ENCODE assay signal across 14 cellular contexts in genomic region chr4:88606832-88607231, GRCh38. TPM values are rescaled to one million over a fixed set of nuclear protein-coding genes. Genes with fewer than 3 reads are reported as not detected.
DNase-seq lines count a peak whose midpoint lies in the region; ATAC-seq and TF ChIP-seq lines count a peak whose summit lies in the region.
"Had no signal": no experiment of that assay in that cellular context is flagged by ENCODE, and none has a peak within 500 bp of the region (broad histone marks: within the 10 kb centered on the region; RNA-seq: fewer than 3 reads in every experiment).

No MANE protein-coding gene starts in this region.

- CTCF ChIA-PET in RWPE1 (lab: Yijun Ruan, JAX): no interaction called here

- POLR2A ChIA-PET in RWPE1 (lab: Yijun Ruan, JAX; ENCODE audit: low non-redundant PET): no interaction called here

- ATAC-seq in foreskin keratinocyte: peak; percentile 82
- ATAC-seq: A549 had no signal

- H3K4me1 ChIP-seq in foreskin keratinocyte: peaks cover 59% of the 10 kb centered on the region
- H3K4me1 ChIP-seq in HAP-1: no peaks in the 10 kb centered on the region

- H3K27ac ChIP-seq in RWPE1 (no peak overlapping the region), foreskin keratinocyte (peak overlapping the region; percentile 80)
- H3K27ac ChIP-seq: A549, HL-60 had no signal

- no peaks in the 10 kb centered on the region for H3K36me3 ChIP-seq in HAP-1 (replicated peaks)

- in situ Hi-C loops in HAP-1 (cut with MboI; ENCODE audit: low sequenced_read_pairs): no loop called here

- H3K27me3 ChIP-seq in foreskin keratinocyte (no peaks in the 10 kb centered on the region), HAP-1 (ENCODE audit: low read depth) (no peaks in the 10 kb centered on the region)

- peak; percentile 66 for DNase-seq in HPDE6-E6E7 (ENCODE audit: extremely low spot score)
- peak; percentile 51 for DNase-seq in RWPE1 (ENCODE audit: low spot score)
- peak; percentile 97 for DNase-seq in epithelial cell of esophagus (ENCODE audit: low read depth)
- DNase-seq in foreskin keratinocyte: peak; percentile 92 to 96
- DNase-seq in T-helper 1 cell: no peak
- no peak for DNase-seq in putamen (ENCODE audit: low spot score)
- no peak for DNase-seq in HAP-1 (ENCODE audit: low spot score in 2 of 2)
- DNase-seq in T-helper 2 cell: no peak
- DNase-seq: DMS53, GF-D8, HCEC 1CT, HFFc6 had no signal

- no peak for TF ChIP-seq CTCF in RWPE1 (conservative IDR thresholded peaks at IDR 0.05; ENCODE audit: low read depth)
- TF ChIP-seq CTCF in epithelial cell of esophagus (IDR thresholded peaks at IDR 0.05; ENCODE audit: insufficient read depth, low read depth, low read length, missing control alignments): no peak
- TF ChIP-seq CTCF in foreskin keratinocyte (conservative IDR thresholded peaks at IDR 0.05): no peak

- H3K4me3 ChIP-seq in epithelial cell of esophagus (ENCODE audit: low read length): no peak overlapping the region
- H3K4me3 ChIP-seq in HAP-1: no peak overlapping the region
- H3K4me3 ChIP-seq: A549 had no signal

- H3K9me3 ChIP-seq in HAP-1: no peaks in the 10 kb centered on the region
- H3K9me3 ChIP-seq: A549 had no signal

RNA-seq across cellular contexts. Expression of gene HERC3, which starts 14.6 kb away (rescaled TPM):
- total RNA-seq in foreskin keratinocyte: 29.7 and 38.8 TPM in 2 replicates
- polyA plus RNA-seq in foreskin keratinocyte: 7.3 and 8.2 TPM in 2 replicates

Comparison
In these comparisons a context has a peak if more than half of its experiments do, and no peak if none do; other contexts are left out.
1. DNase-seq: peak in HPDE6-E6E7 (single experiment), RWPE1 (single experiment), epithelial cell of esophagus (single experiment) and foreskin keratinocyte (2 of 2); none in T-helper 1 cell (0 of 5), putamen (single experiment), HAP-1 (0 of 2) and T-helper 2 cell (0 of 5).